14 cellular contexts compared by ENCODE assay signal in the genomic region with DNA sequence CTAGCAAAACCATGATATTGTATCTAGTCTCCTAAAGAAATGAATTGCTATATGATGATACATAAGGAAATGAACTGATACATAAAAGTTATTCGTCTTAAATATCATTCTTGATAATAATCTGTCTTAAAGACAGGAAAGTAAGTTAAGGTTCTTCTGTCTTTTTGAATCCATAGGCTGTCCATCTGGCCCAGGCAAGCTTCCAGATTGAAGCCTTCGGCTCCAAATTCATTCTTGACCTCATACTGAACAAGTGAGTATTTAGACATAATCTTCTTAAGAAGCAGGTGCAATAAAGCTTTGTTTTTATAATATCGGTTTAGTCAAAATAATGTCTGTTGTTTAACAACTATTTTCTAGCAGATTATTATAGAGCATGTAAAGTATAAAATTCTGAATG. TPM values are rescaled to one million over a fixed set of nuclear protein-coding genes. Genes with fewer than 3 reads are reported as not detected.
DNase-seq lines count a peak whose midpoint lies in the region; ATAC-seq and TF ChIP-seq lines count a peak whose summit lies in the region.
"Had no signal": no experiment of that assay in that cellular context is flagged by ENCODE, and none has a peak within 500 bp of the region (broad histone marks: within the 10 kb centered on the region; RNA-seq: fewer than 3 reads in every experiment).

No MANE protein-coding gene starts in this region.

- H3K9ac ChIP-seq in KMS-11: no peak overlapping the region

- peak overlapping the region; percentile 92; the same call in 1 of the 2 replicates for H3K27ac ChIP-seq in KMS-11
- H3K27ac ChIP-seq in body of pancreas: no peak overlapping the region

- DNase-seq in NCI-H82 (lab: John Stamatoyannopoulos, UW) (peak; percentile 69), cerebellar cortex (ENCODE audit: low spot score) (peak; percentile 51), NCI-H2227 (lab: John Stamatoyannopoulos, UW; ENCODE audit: unreplicated experiment) (no peak), body of pancreas (no peak)
- DNase-seq: ACHN; BE2C; CD4-positive, CD25-positive, alpha-beta regulatory T cell; CD8-positive, alpha-beta memory T cell; COR-L47; DMS79 treated with DMSO at 0.1 percent for 48 hours; H9 had no signal

- H2AFZ ChIP-seq in KMS-11 (ENCODE audit: low read depth): no peak overlapping the region

- H3K27me3 ChIP-seq in KMS-11 (ENCODE audit: insufficient read depth, low read depth) (no peaks in the 10 kb centered on the region), body of pancreas (no peaks in the 10 kb centered on the region)
- H3K27me3 ChIP-seq: BE2C had no signal

- WGBS in body of pancreas, 2 donors: 53 to 59% methylated on average over 3 of the region's 3 CpGs

- H3K9me3 ChIP-seq in body of pancreas: no peaks in the 10 kb centered on the region
- H3K9me3 ChIP-seq: BE2C had no signal

- no peak for TF ChIP-seq POLR2A in body of pancreas (IDR thresholded peaks at IDR 0.05)

- H4K20me1 ChIP-seq in KMS-11 (ENCODE audit: insufficient read depth): no peaks in the 10 kb centered on the region

- peak overlapping the region; percentile 59; the same call in 1 of the 2 replicates for H3K4me2 ChIP-seq in KMS-11

- H3K4me1 ChIP-seq in KMS-11 (ENCODE audit: low read depth, poor library complexity, severe bottlenecking): peaks cover 37% of the 10 kb centered on the region
- H3K4me1 ChIP-seq in body of pancreas: no peaks in the 10 kb centered on the region
- H3K4me1 ChIP-seq: BE2C had no signal

- intact Hi-C loops in body of pancreas (cut with DNase I): no loop called here

- H3K36me3 ChIP-seq in KMS-11 (ENCODE audit: insufficient read depth): no peaks in the 10 kb centered on the region
- no peaks in the 10 kb centered on the region for H3K36me3 ChIP-seq in body of pancreas (replicated peaks in 1 of 2; ENCODE audit: insufficient read depth in 1 of 2, low read depth in 2 of 2)
- H3K36me3 ChIP-seq: BE2C had no signal

- ATAC-seq in GM21619 (IDR thresholded peaks at IDR 0.05; ENCODE audit: unreplicated experiment) (no peak), body of pancreas (no peak)
- ATAC-seq: GM12878 had no signal

- no peaks in the 10 kb centered on the region for H3K79me2 ChIP-seq in KMS-11 (ENCODE audit: insufficient read depth, low read depth)

- TF ChIP-seq CTCF in KMS-11 (conservative IDR thresholded peaks at IDR 0.05; ENCODE audit: low read depth, low read length) (no peak), body of pancreas (IDR thresholded peaks at IDR 0.05) (no peak)

- H3K4me3 ChIP-seq in KMS-11 (IDR thresholded peaks at IDR 0.05; ENCODE audit: insufficient read depth, low read depth, low read length) (no peak overlapping the region), body of pancreas (no peak overlapping the region)
- H3K4me3 ChIP-seq: GM12878 had no signal

RNA-seq across cellular contexts. Expression of a gene that starts 37.7 kb away (rescaled TPM):
- under 1 TPM; under 0.01 to 0.26 TPM for total RNA-seq in body of pancreas

Comparison
In these comparisons a context has a peak if more than half of its experiments do, and no peak if none do; other contexts are left out.
1. DNase-seq: peak in NCI-H82 (single experiment) and cerebellar cortex (single experiment); none in NCI-H2227 (single experiment) and body of pancreas (0 of 4).